Comparison of ENCODE assay signal across 39 cellular contexts in the genomic region with DNA sequence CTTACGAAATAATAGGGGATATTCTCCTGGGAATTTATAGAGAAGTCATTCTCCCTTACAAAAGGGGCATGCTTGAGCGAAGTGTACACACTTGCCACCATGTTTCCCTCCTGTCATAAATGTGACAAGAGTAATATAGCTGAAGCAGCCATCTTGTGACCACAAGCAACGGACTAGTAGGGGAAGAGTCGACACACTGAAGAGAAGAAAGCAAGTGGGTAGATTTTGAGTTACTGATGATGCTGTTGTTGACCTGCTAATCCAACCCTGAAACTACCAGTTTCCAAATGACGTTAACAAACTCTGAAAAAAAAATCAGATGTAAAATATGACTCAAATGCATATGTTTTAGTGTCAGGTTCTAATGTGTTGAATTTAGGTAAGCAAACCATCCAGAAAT.
"Had no signal": no experiment of that assay in that cellular context is flagged by ENCODE, and none has a peak within 500 bp of the region (broad histone marks: within the 10 kb centered on the region; RNA-seq: fewer than 3 reads in every experiment).

No MANE protein-coding gene starts in this region.

- H3K27ac Mint-ChIP-seq: activated CD4-positive, alpha-beta memory T cell treated with anti-CD3 and anti-CD28 coated beads, Interleukin-2, amount 10 ng/mL, durations not matched to agents 7 days and 5 days; activated CD8-positive, alpha-beta memory T cell treated with anti-CD3 and anti-CD28 coated beads, Interleukin-2, amount 10 ng/mL, durations not matched to agents 7 days and 5 days; activated naive CD8-positive, alpha-beta T cell treated with anti-CD3 and anti-CD28 coated beads for 36 hours; activated T-cell treated with anti-CD3 and anti-CD28 coated beads, Interleukin-2, amount 50 U/mL, for 72 hours; activated T-helper 17 cell treated with anti-CD3 and anti-CD28 coated beads, Interleukin-2, amount 50 U/mL, for 72 hours had no signal

- H3K4me1 Mint-ChIP-seq: activated CD4-positive, alpha-beta memory T cell treated with anti-CD3 and anti-CD28 coated beads, Interleukin-2, amount 10 ng/mL, durations not matched to agents 7 days and 5 days; activated CD8-positive, alpha-beta memory T cell treated with anti-CD3 and anti-CD28 coated beads, Interleukin-2, amount 10 ng/mL, durations not matched to agents 7 days and 5 days; activated naive CD8-positive, alpha-beta T cell treated with anti-CD3 and anti-CD28 coated beads for 36 hours; activated T-helper 17 cell treated with anti-CD3 and anti-CD28 coated beads, Interleukin-2, amount 50 U/mL, for 72 hours; central memory CD8-positive, alpha-beta T cell had no signal

- H2AFZ ChIP-seq: PC-9 had no signal

- ATAC-seq: activated CD8-positive, alpha-beta memory T cell treated with anti-CD3 and anti-CD28 coated beads, Interleukin-2, amount 10 ng/mL, durations not matched to agents 7 days and 5 days; activated T-cell treated with anti-CD3 and anti-CD28 coated beads, Interleukin-2, amount 50 U/mL, for 72 hours; activated T-helper 17 cell treated with anti-CD3 and anti-CD28 coated beads, Interleukin-2, amount 50 U/mL, for 72 hours; Right ventricle myocardium inferior; SK-N-SH treated with all-trans-retinoic acid at 6 μM for 48 hours had no signal

- H3K36me3 ChIP-seq: cardiac muscle cell, MG63, WERI-Rb-1 had no signal

- H3K4me2 ChIP-seq: PC-9 had no signal

- H3K4me3 ChIP-seq: cardiac muscle cell, MG63, PC-9 had no signal

- H3K27me3 Mint-ChIP-seq: activated CD4-positive, alpha-beta memory T cell treated with anti-CD3 and anti-CD28 coated beads, Interleukin-2, amount 10 ng/mL, durations not matched to agents 7 days and 5 days; activated CD8-positive, alpha-beta memory T cell treated with anti-CD3 and anti-CD28 coated beads, Interleukin-2, amount 10 ng/mL, durations not matched to agents 7 days and 5 days; activated naive CD8-positive, alpha-beta T cell treated with anti-CD3 and anti-CD28 coated beads for 36 hours; activated T-helper 17 cell treated with anti-CD3 and anti-CD28 coated beads, Interleukin-2, amount 50 U/mL, for 72 hours; central memory CD8-positive, alpha-beta T cell had no signal

- H3K27me3 ChIP-seq: cardiac muscle cell, MG63 had no signal

- H3K4me3 Mint-ChIP-seq: activated CD4-positive, alpha-beta memory T cell treated with anti-CD3 and anti-CD28 coated beads, Interleukin-2, amount 10 ng/mL, durations not matched to agents 7 days and 5 days; activated CD8-positive, alpha-beta memory T cell treated with anti-CD3 and anti-CD28 coated beads, Interleukin-2, amount 10 ng/mL, durations not matched to agents 7 days and 5 days; activated naive CD8-positive, alpha-beta T cell treated with anti-CD3 and anti-CD28 coated beads for 36 hours; activated T-cell treated with anti-CD3 and anti-CD28 coated beads, Interleukin-2, amount 50 U/mL, for 72 hours; activated T-helper 17 cell treated with anti-CD3 and anti-CD28 coated beads, Interleukin-2, amount 50 U/mL, for 72 hours; central memory CD8-positive, alpha-beta T cell had no signal

- H3K27ac ChIP-seq: cardiac muscle cell, PC-9, RWPE1, WERI-Rb-1 had no signal

- H3K36me3 Mint-ChIP-seq: activated CD8-positive, alpha-beta memory T cell treated with anti-CD3 and anti-CD28 coated beads, Interleukin-2, amount 10 ng/mL, durations not matched to agents 7 days and 5 days; activated naive CD8-positive, alpha-beta T cell treated with anti-CD3 and anti-CD28 coated beads for 36 hours had no signal

- H3K9me3 ChIP-seq: MG63 had no signal

- DNase-seq: activated CD4-positive, alpha-beta memory T cell treated with anti-CD3 and anti-CD28 coated beads, Interleukin-2, amount 10 ng/mL, durations not matched to agents 7 days and 5 days; activated CD4-positive, alpha-beta T cell treated with anti-CD3 and anti-CD28 coated beads for 1 hour; activated CD4-positive, alpha-beta T cell treated with anti-CD3 and anti-CD28 coated beads for 48 hours; activated CD4-positive, CD25-positive, alpha-beta regulatory T cell; activated CD8-positive, alpha-beta memory T cell treated with anti-CD3 and anti-CD28 coated beads for 24 hours; activated CD8-positive, alpha-beta memory T cell treated with anti-CD3 and anti-CD28 coated beads, Interleukin-2, amount 10 ng/mL, durations not matched to agents 7 days and 5 days; activated CD8-positive, alpha-beta memory T cell treated with anti-CD3 and anti-CD28 coated beads, Interleukin-2, amount 50 U/mL, for 48 hours; activated effector memory CD4-positive, alpha-beta T cell treated with anti-CD3 and anti-CD28 coated beads, Interleukin-2, amount 50 U/mL, for 16 hours; activated naive CD4-positive, alpha-beta T cell; activated naive CD4-positive, alpha-beta T cell treated with anti-CD3 and anti-CD28 coated beads, Interleukin-2, amount 50 U/mL, for 16 hours; activated naive CD8-positive, alpha-beta T cell treated with anti-CD3 and anti-CD28 coated beads for 36 hours; activated T-cell treated with anti-CD3 and anti-CD28 coated beads, Interleukin-2, amount 50 U/mL, for 1 hour; activated T-cell treated with anti-CD3 and anti-CD28 coated beads, Interleukin-2, amount 50 U/mL, for 72 hours; amniotic stem cell; aorta; Kasumi-1; KG1; MG63; NCI-H1048; NCI-H1105 treated with DMSO at 0.1 percent for 48 hours; NCI-H146; NCI-H187; NCI-H2029 treated with DMSO at 0.1 percent for 48 hours; NCI-H2107; NCI-H226; NCI-H524 treated with DMSO at 0.1 percent for 48 hours; NK-92 treated with Interleukin-12 subunit alpha and Interleukin-12 subunit beta, amount 100 ng/mL, for 24 hours; PC-9; SIG-M5; SW 1271; T-helper 1 cell; T1000; WERI-Rb-1 had no signal
